Comparison of ENCODE assay signal across 1 cellular context in the genomic region with DNA sequence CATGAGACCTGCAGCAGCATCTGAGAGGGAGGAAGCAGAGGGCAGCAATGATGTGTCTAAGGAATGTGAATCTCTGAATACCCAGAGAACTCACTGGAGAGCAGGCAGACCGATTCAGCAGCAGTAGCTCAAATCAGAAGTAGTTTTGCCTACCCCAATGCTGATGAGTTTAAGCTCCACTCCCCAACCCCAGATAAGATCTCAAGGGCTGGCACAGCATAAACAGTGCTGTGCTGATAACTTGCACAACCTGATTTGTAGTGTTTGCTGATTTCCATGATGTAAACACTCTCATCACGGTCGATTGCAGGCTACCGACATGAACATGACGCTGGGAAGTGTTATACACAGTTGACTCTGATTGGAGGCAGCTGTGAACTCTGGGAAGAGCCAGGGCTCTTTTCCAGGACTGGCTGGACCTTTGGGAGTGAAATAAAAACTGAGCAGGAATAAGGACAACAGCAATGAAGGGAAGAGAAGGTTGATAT.
TF ChIP-seq lines count a peak whose summit lies in the region.

No MANE protein-coding gene starts in this region.

TF ChIP-seq in HepG2, 621 proteins besides CTCF, POLR2A, EP300 and RAD21 (continued from another document and continues in another):
- TF ChIP-seq, protein P1, sequence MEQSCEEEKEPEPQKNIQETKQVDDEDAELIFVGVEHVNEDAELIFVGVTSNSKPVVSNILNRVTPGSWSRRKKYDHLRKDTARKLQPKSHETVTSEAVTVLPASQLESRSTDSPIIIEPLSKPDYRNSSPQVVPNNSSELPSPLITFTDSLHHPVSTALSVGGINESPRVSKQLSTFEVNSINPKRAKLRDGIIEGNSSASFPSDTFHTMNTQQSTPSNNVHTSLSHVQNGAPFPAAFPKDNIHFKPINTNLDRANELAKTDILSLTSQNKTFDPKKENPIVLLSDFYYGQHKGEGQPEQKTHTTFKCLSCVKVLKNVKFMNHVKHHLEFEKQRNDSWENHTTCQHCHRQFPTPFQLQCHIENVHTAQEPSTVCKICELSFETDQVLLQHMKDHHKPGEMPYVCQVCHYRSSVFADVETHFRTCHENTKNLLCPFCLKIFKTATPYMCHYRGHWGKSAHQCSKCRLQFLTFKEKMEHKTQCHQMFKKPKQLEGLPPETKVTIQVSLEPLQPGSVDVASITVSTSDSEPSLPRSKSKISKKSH (CRISPR knock-in tag; IDR thresholded peaks at IDR 0.05; ENCODE audit: borderline replicate concordance) = no peak
- TF ChIP-seq ZNF350 (CRISPR knock-in tag; IDR thresholded peaks at IDR 0.05; ENCODE audit: borderline replicate concordance, low read depth) (no peak), ZNF777 (CRISPR knock-in tag; IDR thresholded peaks at IDR 0.05) (no peak), PBX2 (CRISPR knock-in tag; IDR thresholded peaks at IDR 0.05) (no peak), ZNF274 (CRISPR knock-in tag; IDR thresholded peaks at IDR 0.05) (no peak), MIER2 (CRISPR knock-in tag; IDR thresholded peaks at IDR 0.05) (no peak), EEA1 (CRISPR knock-in tag; IDR thresholded peaks at IDR 0.05; ENCODE audit: borderline replicate concordance) (no peak), ZEB1 (IDR thresholded peaks at IDR 0.05; ENCODE audit: insufficient replicate concordance, low read depth) (no peak), FOXC1 (CRISPR knock-in tag; IDR thresholded peaks at IDR 0.05; ENCODE audit: borderline replicate concordance) (0 out of 2 replicates have a peak, but pooled peaks have one; percentile 29), ATM (IDR thresholded peaks at IDR 0.05; ENCODE audit: borderline replicate concordance) (no peak), YEATS2 (CRISPR knock-in tag; IDR thresholded peaks at IDR 0.05; ENCODE audit: borderline replicate concordance) (no peak), GABPA (IDR thresholded peaks at IDR 0.05; ENCODE audit: low read depth, low read length) (no peak), GABPA (CRISPR knock-in tag; IDR thresholded peaks at IDR 0.05; ENCODE audit: low read depth) (no peak), MIXL1 (CRISPR knock-in tag; IDR thresholded peaks at IDR 0.05) (peak; percentile 54; the same call in 1 of the 2 replicates), ZNF354B (CRISPR knock-in tag; IDR thresholded peaks at IDR 0.05) (no peak), ARID5B (CRISPR knock-in tag; IDR thresholded peaks at IDR 0.05) (peak; percentile 64), ZMAT3 (CRISPR knock-in tag; conservative IDR thresholded peaks at IDR 0.05) (no peak), SMAD1 (CRISPR knock-in tag; IDR thresholded peaks at IDR 0.05; ENCODE audit: borderline replicate concordance, low read depth) (no peak), AKAP8 (CRISPR knock-in tag; IDR thresholded peaks at IDR 0.05) (no peak), ZNF430 (CRISPR knock-in tag; IDR thresholded peaks at IDR 0.05) (no peak), MIER3 (CRISPR knock-in tag; IDR thresholded peaks at IDR 0.05; ENCODE audit: borderline replicate concordance) (peak; percentile 53; the same call in 1 of the 2 replicates), ZNF768 (CRISPR knock-in tag; IDR thresholded peaks at IDR 0.05) (no peak), ZNF615 (CRISPR knock-in tag; IDR thresholded peaks at IDR 0.05; ENCODE audit: borderline replicate concordance) (no peak), RFX5 (IDR thresholded peaks at IDR 0.05; ENCODE audit: low read depth, low read length) (no peak), RFXANK (CRISPR knock-in tag; IDR thresholded peaks at IDR 0.05) (no peak), RBFOX2 (IDR thresholded peaks at IDR 0.05; ENCODE audit: low read depth, low read length) (no peak), AHR (CRISPR knock-in tag; IDR thresholded peaks at IDR 0.05) (no peak), ZNF841 (CRISPR knock-in tag; IDR thresholded peaks at IDR 0.05; ENCODE audit: borderline replicate concordance) (no peak), HNRNPUL1 (IDR thresholded peaks at IDR 0.05; ENCODE audit: low read depth, low read length) (no peak), KDM2A (CRISPR knock-in tag; IDR thresholded peaks at IDR 0.05; ENCODE audit: borderline replicate concordance, low read depth) (no peak), GFI1 (CRISPR knock-in tag; IDR thresholded peaks at IDR 0.05; ENCODE audit: borderline replicate concordance) (peak; percentile 70; the same call in 1 of the 2 replicates), KAT7 (CRISPR knock-in tag; IDR thresholded peaks at IDR 0.05; ENCODE audit: borderline replicate concordance) (no peak), ZNF326 (CRISPR knock-in tag; IDR thresholded peaks at IDR 0.05; ENCODE audit: borderline replicate concordance) (no peak), ADNP (CRISPR knock-in tag; IDR thresholded peaks at IDR 0.05) (no peak), BORCS8-MEF2B (CRISPR knock-in tag; IDR thresholded peaks at IDR 0.05) (no peak), BCL6 (CRISPR knock-in tag; IDR thresholded peaks at IDR 0.05) (peak; percentile 66; the same call in 1 of the 2 replicates), ELF3 (CRISPR knock-in tag; IDR thresholded peaks at IDR 0.05) (0 out of 2 replicates have a peak, but pooled peaks have one; percentile 12), ZNF598 (CRISPR knock-in tag; IDR thresholded peaks at IDR 0.05; ENCODE audit: borderline replicate concordance) (no peak), MEF2D (CRISPR knock-in tag; IDR thresholded peaks at IDR 0.05) (no peak; the same call in 1 of the 2 replicates), NFRKB (IDR thresholded peaks at IDR 0.05) (no peak), SAFB2 (CRISPR knock-in tag; IDR thresholded peaks at IDR 0.05; ENCODE audit: borderline replicate concordance, low read depth) (no peak), RFX3 (CRISPR knock-in tag; IDR thresholded peaks at IDR 0.05) (no peak), GABPB1 (CRISPR knock-in tag; IDR thresholded peaks at IDR 0.05) (no peak)
- TF ChIP-seq, protein P2, sequence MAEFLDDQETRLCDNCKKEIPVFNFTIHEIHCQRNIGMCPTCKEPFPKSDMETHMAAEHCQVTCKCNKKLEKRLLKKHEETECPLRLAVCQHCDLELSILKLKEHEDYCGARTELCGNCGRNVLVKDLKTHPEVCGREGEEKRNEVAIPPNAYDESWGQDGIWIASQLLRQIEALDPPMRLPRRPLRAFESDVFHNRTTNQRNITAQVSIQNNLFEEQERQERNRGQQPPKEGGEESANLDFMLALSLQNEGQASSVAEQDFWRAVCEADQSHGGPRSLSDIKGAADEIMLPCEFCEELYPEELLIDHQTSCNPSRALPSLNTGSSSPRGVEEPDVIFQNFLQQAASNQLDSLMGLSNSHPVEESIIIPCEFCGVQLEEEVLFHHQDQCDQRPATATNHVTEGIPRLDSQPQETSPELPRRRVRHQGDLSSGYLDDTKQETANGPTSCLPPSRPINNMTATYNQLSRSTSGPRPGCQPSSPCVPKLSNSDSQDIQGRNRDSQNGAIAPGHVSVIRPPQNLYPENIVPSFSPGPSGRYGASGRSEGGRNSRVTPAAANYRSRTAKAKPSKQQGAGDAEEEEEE (CRISPR knock-in tag; IDR thresholded peaks at IDR 0.05; ENCODE audit: borderline replicate concordance) = peak; percentile 75; the same call in 1 of the 2 replicates
- TF ChIP-seq, protein P3, sequence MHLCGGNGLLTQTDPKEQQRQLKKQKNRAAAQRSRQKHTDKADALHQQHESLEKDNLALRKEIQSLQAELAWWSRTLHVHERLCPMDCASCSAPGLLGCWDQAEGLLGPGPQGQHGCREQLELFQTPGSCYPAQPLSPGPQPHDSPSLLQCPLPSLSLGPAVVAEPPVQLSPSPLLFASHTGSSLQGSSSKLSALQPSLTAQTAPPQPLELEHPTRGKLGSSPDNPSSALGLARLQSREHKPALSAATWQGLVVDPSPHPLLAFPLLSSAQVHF (CRISPR knock-in tag; IDR thresholded peaks at IDR 0.05) = no peak
- TF ChIP-seq, protein P4, sequence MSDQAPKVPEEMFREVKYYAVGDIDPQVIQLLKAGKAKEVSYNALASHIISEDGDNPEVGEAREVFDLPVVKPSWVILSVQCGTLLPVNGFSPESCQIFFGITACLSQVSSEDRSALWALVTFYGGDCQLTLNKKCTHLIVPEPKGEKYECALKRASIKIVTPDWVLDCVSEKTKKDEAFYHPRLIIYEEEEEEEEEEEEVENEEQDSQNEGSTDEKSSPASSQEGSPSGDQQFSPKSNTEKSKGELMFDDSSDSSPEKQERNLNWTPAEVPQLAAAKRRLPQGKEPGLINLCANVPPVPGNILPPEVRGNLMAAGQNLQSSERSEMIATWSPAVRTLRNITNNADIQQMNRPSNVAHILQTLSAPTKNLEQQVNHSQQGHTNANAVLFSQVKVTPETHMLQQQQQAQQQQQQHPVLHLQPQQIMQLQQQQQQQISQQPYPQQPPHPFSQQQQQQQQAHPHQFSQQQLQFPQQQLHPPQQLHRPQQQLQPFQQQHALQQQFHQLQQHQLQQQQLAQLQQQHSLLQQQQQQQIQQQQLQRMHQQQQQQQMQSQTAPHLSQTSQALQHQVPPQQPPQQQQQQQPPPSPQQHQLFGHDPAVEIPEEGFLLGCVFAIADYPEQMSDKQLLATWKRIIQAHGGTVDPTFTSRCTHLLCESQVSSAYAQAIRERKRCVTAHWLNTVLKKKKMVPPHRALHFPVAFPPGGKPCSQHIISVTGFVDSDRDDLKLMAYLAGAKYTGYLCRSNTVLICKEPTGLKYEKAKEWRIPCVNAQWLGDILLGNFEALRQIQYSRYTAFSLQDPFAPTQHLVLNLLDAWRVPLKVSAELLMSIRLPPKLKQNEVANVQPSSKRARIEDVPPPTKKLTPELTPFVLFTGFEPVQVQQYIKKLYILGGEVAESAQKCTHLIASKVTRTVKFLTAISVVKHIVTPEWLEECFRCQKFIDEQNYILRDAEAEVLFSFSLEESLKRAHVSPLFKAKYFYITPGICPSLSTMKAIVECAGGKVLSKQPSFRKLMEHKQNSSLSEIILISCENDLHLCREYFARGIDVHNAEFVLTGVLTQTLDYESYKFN (CRISPR knock-in tag; conservative IDR thresholded peaks at IDR 0.05) = no peak; the same call in 1 of the 2 replicates
- TF ChIP-seq, protein P5, sequence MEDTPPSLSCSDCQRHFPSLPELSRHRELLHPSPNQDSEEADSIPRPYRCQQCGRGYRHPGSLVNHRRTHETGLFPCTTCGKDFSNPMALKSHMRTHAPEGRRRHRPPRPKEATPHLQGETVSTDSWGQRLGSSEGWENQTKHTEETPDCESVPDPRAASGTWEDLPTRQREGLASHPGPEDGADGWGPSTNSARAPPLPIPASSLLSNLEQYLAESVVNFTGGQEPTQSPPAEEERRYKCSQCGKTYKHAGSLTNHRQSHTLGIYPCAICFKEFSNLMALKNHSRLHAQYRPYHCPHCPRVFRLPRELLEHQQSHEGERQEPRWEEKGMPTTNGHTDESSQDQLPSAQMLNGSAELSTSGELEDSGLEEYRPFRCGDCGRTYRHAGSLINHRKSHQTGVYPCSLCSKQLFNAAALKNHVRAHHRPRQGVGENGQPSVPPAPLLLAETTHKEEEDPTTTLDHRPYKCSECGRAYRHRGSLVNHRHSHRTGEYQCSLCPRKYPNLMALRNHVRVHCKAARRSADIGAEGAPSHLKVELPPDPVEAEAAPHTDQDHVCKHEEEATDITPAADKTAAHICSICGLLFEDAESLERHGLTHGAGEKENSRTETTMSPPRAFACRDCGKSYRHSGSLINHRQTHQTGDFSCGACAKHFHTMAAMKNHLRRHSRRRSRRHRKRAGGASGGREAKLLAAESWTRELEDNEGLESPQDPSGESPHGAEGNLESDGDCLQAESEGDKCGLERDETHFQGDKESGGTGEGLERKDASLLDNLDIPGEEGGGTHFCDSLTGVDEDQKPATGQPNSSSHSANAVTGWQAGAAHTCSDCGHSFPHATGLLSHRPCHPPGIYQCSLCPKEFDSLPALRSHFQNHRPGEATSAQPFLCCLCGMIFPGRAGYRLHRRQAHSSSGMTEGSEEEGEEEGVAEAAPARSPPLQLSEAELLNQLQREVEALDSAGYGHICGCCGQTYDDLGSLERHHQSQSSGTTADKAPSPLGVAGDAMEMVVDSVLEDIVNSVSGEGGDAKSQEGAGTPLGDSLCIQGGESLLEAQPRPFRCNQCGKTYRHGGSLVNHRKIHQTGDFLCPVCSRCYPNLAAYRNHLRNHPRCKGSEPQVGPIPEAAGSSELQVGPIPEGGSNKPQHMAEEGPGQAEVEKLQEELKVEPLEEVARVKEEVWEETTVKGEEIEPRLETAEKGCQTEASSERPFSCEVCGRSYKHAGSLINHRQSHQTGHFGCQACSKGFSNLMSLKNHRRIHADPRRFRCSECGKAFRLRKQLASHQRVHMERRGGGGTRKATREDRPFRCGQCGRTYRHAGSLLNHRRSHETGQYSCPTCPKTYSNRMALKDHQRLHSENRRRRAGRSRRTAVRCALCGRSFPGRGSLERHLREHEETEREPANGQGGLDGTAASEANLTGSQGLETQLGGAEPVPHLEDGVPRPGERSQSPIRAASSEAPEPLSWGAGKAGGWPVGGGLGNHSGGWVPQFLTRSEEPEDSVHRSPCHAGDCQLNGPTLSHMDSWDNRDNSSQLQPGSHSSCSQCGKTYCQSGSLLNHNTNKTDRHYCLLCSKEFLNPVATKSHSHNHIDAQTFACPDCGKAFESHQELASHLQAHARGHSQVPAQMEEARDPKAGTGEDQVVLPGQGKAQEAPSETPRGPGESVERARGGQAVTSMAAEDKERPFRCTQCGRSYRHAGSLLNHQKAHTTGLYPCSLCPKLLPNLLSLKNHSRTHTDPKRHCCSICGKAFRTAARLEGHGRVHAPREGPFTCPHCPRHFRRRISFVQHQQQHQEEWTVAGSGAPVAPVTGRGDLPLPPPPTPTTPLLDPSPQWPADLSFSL (CRISPR knock-in tag; IDR thresholded peaks at IDR 0.05) = no peak
